Comparison of ENCODE assay signal across 30 cellular contexts in the genomic region with DNA sequence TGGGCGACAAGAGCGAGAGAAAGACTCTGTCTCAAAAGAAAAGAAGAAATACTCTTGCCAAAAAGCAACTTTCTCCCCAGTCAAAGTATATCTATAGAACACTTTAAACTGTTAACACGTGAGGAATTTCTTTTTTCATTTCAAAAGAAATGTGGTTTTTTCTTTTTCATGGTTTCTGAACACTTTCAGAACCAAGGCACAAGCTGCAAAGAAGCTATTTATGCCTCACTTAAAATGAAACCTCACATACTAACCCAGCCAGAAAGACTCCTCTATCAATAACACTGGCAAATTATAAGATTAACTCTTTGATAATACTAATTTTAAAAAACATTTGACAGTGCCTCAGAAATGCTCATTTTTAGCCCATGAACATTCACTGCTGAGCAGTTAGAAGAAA. TPM values are rescaled to one million over a fixed set of nuclear protein-coding genes. Genes with fewer than 3 reads are reported as not detected.
"Had no signal": no experiment of that assay in that cellular context is flagged by ENCODE, and none has a peak within 500 bp of the region (broad histone marks: within the 10 kb centered on the region; RNA-seq: fewer than 3 reads in every experiment).

No MANE protein-coding gene starts in this region.

- ATAC-seq: gastroesophageal sphincter; mucosa of descending colon; natural killer cell treated with Interleukin-12 subunit alpha and Interleukin-12 subunit beta and Interleukin-15 and Interleukin-18, amount 100 ng/mL, for 72 hours; right lobe of liver; stimulated activated naive CD8-positive, alpha-beta T cell treated with anti-CD3 and anti-CD28 coated beads, Interleukin-15, Interleukin-2, amounts not matched to agents 100 U/mL and 50 U/mL, for 24 hours had no signal

- H3K4me3 ChIP-seq: ascending aorta, gastroesophageal sphincter, mucosa of descending colon, right lobe of liver, thoracic aorta, uterus had no signal

- DNase-seq: activated CD4-positive, alpha-beta memory T cell treated with anti-CD3 and anti-CD28 coated beads for 36 hours; activated CD4-positive, alpha-beta T cell treated with anti-CD3 and anti-CD28 coated beads, Interleukin-2, amount 10 ng/mL, durations not matched to agents 24 days and 14 days; activated CD4-positive, CD25-positive, alpha-beta regulatory T cell treated with anti-CD3 and anti-CD28 coated beads, Interleukin-2, amount 50 U/mL, for 72 hours; activated CD8-positive, alpha-beta memory T cell treated with anti-CD3 and anti-CD28 coated beads, Interleukin-2, amount 50 U/mL, for 4 hours; activated gamma-delta T cell; activated naive CD4-positive, alpha-beta T cell treated with anti-CD3 and anti-CD28 coated beads, Interleukin-2, amount 10 ng/mL, durations not matched to agents 7 days and 5 days; activated naive CD8-positive, alpha-beta T cell treated with anti-CD3 and anti-CD28 coated beads, Interleukin-2, amount 10 ng/mL, durations not matched to agents 7 days and 5 days; activated T-cell treated with anti-CD3 and anti-CD28 coated beads, Interleukin-2, amount 50 U/mL, for 1 hour; caudate nucleus; cortex of kidney; hypothalamus; immature natural killer cell; kidney; mucosa of descending colon; right lobe of liver; stimulated activated CD4-positive, alpha-beta T cell treated with anti-CD3 and anti-CD28 coated beads, Interleukin-12 subunit alpha, Interleukin-12 subunit beta, amount 100 ng/mL, for 4 hours; stimulated activated CD4-positive, alpha-beta T cell treated with anti-CD3 and anti-CD28 coated beads, Interleukin-4, amount 100 ng/mL, for 1 hour; stimulated activated naive CD8-positive, alpha-beta T cell treated with anti-CD3 and anti-CD28 coated beads, Interleukin-15, Interleukin-2, amounts not matched to agents 100 U/mL and 50 U/mL, for 24 hours; uterus had no signal

- H3K27ac ChIP-seq: ascending aorta, gastroesophageal sphincter, right lobe of liver, thoracic aorta, uterus had no signal

- H3K27me3 ChIP-seq: ascending aorta, gastroesophageal sphincter, right lobe of liver, uterus had no signal

- H3K36me3 ChIP-seq: ascending aorta, gastroesophageal sphincter, right lobe of liver, thoracic aorta, uterus had no signal

- H3K9me3 ChIP-seq: ascending aorta, gastroesophageal sphincter, mucosa of descending colon, right lobe of liver, thoracic aorta, uterus had no signal

- H3K4me1 ChIP-seq: ascending aorta, gastroesophageal sphincter, right lobe of liver, uterus had no signal

RNA-seq across cellular contexts. Expression of a gene that starts 20.9 kb away (rescaled TPM):
- total RNA-seq: activated CD8-positive, alpha-beta memory T cell treated with anti-CD3 and anti-CD28 coated beads for 36 hours; ascending aorta; chondrocyte; endothelial cell of umbilical vein; fibroblast of lung; kidney; lung microvascular endothelial cell; myocyte; natural killer cell treated with Interleukin-12 subunit alpha and Interleukin-12 subunit beta and Interleukin-15 and Interleukin-18, amount 100 ng/mL, for 72 hours; omental fat pad had no signal
